35 cellular contexts compared by ENCODE assay signal in genomic region chr5:175859916-175860315, GRCh38. TPM values are rescaled to one million over a fixed set of nuclear protein-coding genes. Genes with fewer than 3 reads are reported as not detected.
"Had no signal": no experiment of that assay in that cellular context is flagged by ENCODE, and none has a peak within 500 bp of the region (broad histone marks: within the 10 kb centered on the region; RNA-seq: fewer than 3 reads in every experiment).

No MANE protein-coding gene starts in this region.

- H3K36me3 ChIP-seq: left lung, neural progenitor cell, ovary, right atrium auricular region, spleen, suprapubic skin, thoracic aorta, tibial artery, upper lobe of right lung had no signal

- H3K27ac ChIP-seq: left lung, neural progenitor cell, ovary, right atrium auricular region, spleen, suprapubic skin, thoracic aorta, tibial artery, upper lobe of right lung had no signal

- FAIRE-seq: islet of Langerhans, kidney, small intestine, urothelium cell line had no signal

- H3K4me3 Mint-ChIP-seq: immature natural killer cell; mesothelial cell of epicardium; naive B cell; natural killer cell; nephron progenitor cell; neural progenitor cell; stimulated activated effector memory CD8-positive, alpha-beta T cell treated with anti-CD3 and anti-CD28 coated beads, Interleukin-12 subunit alpha, Interleukin-12 subunit beta, amount 100 ng/mL, for 72 hours; stimulated activated naive CD8-positive, alpha-beta T cell treated with anti-CD3 and anti-CD28 coated beads, Interleukin-15, Interleukin-2, amounts not matched to agents 100 ng/mL and 50 ng/mL, for 24 hours had no signal

- H3K4me2 ChIP-seq: neural progenitor cell had no signal

- H3K4me1 Mint-ChIP-seq: immature natural killer cell; mesothelial cell of epicardium; stimulated activated effector memory CD8-positive, alpha-beta T cell treated with anti-CD3 and anti-CD28 coated beads, Interleukin-12 subunit alpha, Interleukin-12 subunit beta, amount 100 ng/mL, for 72 hours had no signal

- H3K4me3 ChIP-seq: left lung, lung, neural progenitor cell, ovary, right atrium auricular region, spleen, suprapubic skin, thoracic aorta, tibial artery, upper lobe of right lung had no signal

- ATAC-seq: left colon; left lung; natural killer cell; sciatic nerve; stimulated activated effector memory CD8-positive, alpha-beta T cell treated with anti-CD3 and anti-CD28 coated beads, Interleukin-12 subunit alpha, Interleukin-12 subunit beta, amount 100 ng/mL, for 72 hours; upper lobe of right lung had no signal

- H3K4me1 ChIP-seq: left lung, right atrium auricular region, spleen, suprapubic skin, tibial artery, upper lobe of right lung had no signal

- H3K9me3 ChIP-seq: left lung, ovary, right atrium auricular region, spleen, suprapubic skin, thoracic aorta, tibial artery, upper lobe of right lung had no signal

- H3K27ac Mint-ChIP-seq: immature natural killer cell; mesothelial cell of epicardium; natural killer cell; nephron progenitor cell; neural progenitor cell; progenitor cell of endocrine pancreas; stimulated activated effector memory CD8-positive, alpha-beta T cell treated with anti-CD3 and anti-CD28 coated beads, Interleukin-12 subunit alpha, Interleukin-12 subunit beta, amount 100 ng/mL, for 72 hours; stimulated activated naive CD8-positive, alpha-beta T cell treated with anti-CD3 and anti-CD28 coated beads, Interleukin-15, Interleukin-2, amounts not matched to agents 100 ng/mL and 50 ng/mL, for 24 hours had no signal

- H3K36me3 Mint-ChIP-seq: immature natural killer cell, mesothelial cell of epicardium, natural killer cell, neural progenitor cell had no signal

- DNase-seq: hypothalamus; immature natural killer cell; kidney; left colon; left lung; mesendoderm; naive B cell; natural killer cell; nephron progenitor cell; ovary; small intestine; spleen; stimulated activated CD4-positive, alpha-beta T cell treated with anti-CD3 and anti-CD28 coated beads, Interleukin-4, amount 100 ng/mL, for 24 hours; stimulated activated naive CD4-positive, alpha-beta T cell; tibial artery; trophoblast cell; upper lobe of right lung had no signal

- H3K27me3 Mint-ChIP-seq: stimulated activated naive CD8-positive, alpha-beta T cell treated with anti-CD3 and anti-CD28 coated beads, Interleukin-15, Interleukin-2, amounts not matched to agents 100 ng/mL and 50 ng/mL, for 24 hours had no signal

- H3K9me3 Mint-ChIP-seq: immature natural killer cell, mesothelial cell of epicardium, nephron progenitor cell, neural progenitor cell had no signal

- H3K27me3 ChIP-seq: neural progenitor cell, ovary, right atrium auricular region had no signal

RNA-seq across cellular contexts. Expression of gene CPLX2, which starts 11.5 kb away (rescaled TPM):
- total RNA-seq: kidney, left lung, lower leg skin, mesothelial cell of epicardium, mononuclear cell, natural killer cell, omental fat pad, pulmonary artery endothelial cell, renal cortical epithelial cell, right atrium auricular region, sciatic nerve, spleen, subcutaneous adipose tissue, suprapubic skin, thoracic aorta, upper lobe of right lung had no signal
- polyA plus RNA-seq: immature natural killer cell, ovary had no signal
